9 cellular contexts compared by ENCODE assay signal in the genomic region with DNA sequence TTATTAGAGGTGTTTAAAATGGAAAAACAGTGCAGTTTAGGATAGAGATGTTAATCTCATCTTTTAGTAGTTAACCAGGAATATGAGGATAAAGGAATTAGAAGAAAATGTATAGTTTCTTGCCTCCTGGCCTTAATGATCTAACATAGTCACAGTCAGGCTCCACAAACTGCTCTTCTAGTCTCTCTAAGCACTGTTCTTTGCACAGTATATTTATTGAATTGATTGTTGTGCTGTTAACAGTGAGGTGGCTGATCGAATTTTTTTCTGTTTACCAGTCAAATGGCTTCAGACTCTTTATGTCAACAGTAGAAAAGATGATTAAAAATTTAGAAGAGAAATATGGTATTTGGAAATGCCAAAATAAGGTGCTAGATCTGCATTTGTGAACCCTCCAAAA. TPM values are rescaled to one million over a fixed set of nuclear protein-coding genes. Genes with fewer than 3 reads are reported as not detected.
DNase-seq lines count a peak whose midpoint lies in the region; ATAC-seq and TF ChIP-seq lines count a peak whose summit lies in the region.
"Had no signal": no experiment of that assay in that cellular context is flagged by ENCODE, and none has a peak within 500 bp of the region (broad histone marks: within the 10 kb centered on the region; RNA-seq: fewer than 3 reads in every experiment).

No MANE protein-coding gene starts in this region.

- TF ChIP-seq CTCF in PC-9 (conservative IDR thresholded peaks at IDR 0.05) (no peak), suprapubic skin (IDR thresholded peaks at IDR 0.05) (no peak), adrenal gland (IDR thresholded peaks at IDR 0.05) (no peak)

- H3K27me3 ChIP-seq in PC-9 (ENCODE audit: insufficient read depth, low read depth) (no peaks in the 10 kb centered on the region), right cardiac atrium (ENCODE audit: control insufficient read depth, insufficient read depth) (no peaks in the 10 kb centered on the region), suprapubic skin (no peaks in the 10 kb centered on the region), adrenal gland (no peaks in the 10 kb centered on the region)

- no peak for ATAC-seq in activated T-cell treated with anti-CD3 and anti-CD28 coated beads, Interleukin-2, amount 50 U/mL, for 4 hours
- ATAC-seq in right cardiac atrium = peak; percentile 24 to 36
- ATAC-seq in HG02852 (IDR thresholded peaks at IDR 0.05; ENCODE audit: unreplicated experiment) = no peak

- H3K4me1 ChIP-seq in PC-9 (replicated peaks; ENCODE audit: insufficient read depth) (peaks cover 9% of the 10 kb centered on the region; the same call in 1 of the 2 replicates), right cardiac atrium (ENCODE audit: control insufficient read depth, insufficient read depth, low read length) (peaks cover 3% of the 10 kb centered on the region), suprapubic skin (peaks cover 19% of the 10 kb centered on the region), adrenal gland (replicated peaks in 1 of 2) (peaks cover 16 to 42% of the 10 kb centered on the region in 2 donors)

- H3K9me3 Mint-ChIP-seq in activated T-cell treated with anti-CD3 and anti-CD28 coated beads, Interleukin-2, amount 50 U/mL, for 4 hours = peaks cover 4% of the 10 kb centered on the region

- H3K4me3 ChIP-seq in PC-9 (no peak overlapping the region), right cardiac atrium (ENCODE audit: low read length) (no peak overlapping the region), suprapubic skin (no peak overlapping the region), adrenal gland (no peak overlapping the region)

- H4K20me1 ChIP-seq in PC-9 (ENCODE audit: insufficient read depth) = peaks cover 24% of the 10 kb centered on the region; the same call in 1 of the 2 replicates

- intact Hi-C loops in PC-9 (cut with micrococcal nuclease; ENCODE audit: unreplicated experiment) (no loop called here), right cardiac atrium (cut with DNase I) (no loop called here), adrenal gland (cut with DNase I) (no loop called here)

- 46% methylated on average over 1 of the region's 1 CpG for WGBS in right cardiac atrium
- 39% methylated on average over 1 of the region's 1 CpG for WGBS in suprapubic skin
- 29 to 43% (median 35%) methylated on average over 1 of the region's 1 CpG for WGBS in adrenal gland, 4 donors

- H3F3A ChIP-seq in PC-9 (ENCODE audit: insufficient read depth, low read depth) = peaks cover 4% of the 10 kb centered on the region

- peak overlapping the region; percentile 61 for H3K4me3 Mint-ChIP-seq in activated T-cell treated with anti-CD3 and anti-CD28 coated beads, Interleukin-2, amount 50 U/mL, for 4 hours

- peaks cover 15% of the 10 kb centered on the region for H3K36me3 Mint-ChIP-seq in activated T-cell treated with anti-CD3 and anti-CD28 coated beads, Interleukin-2, amount 50 U/mL, for 4 hours (ENCODE audit: insufficient read depth)

- BruUV-seq in PC-9 (replicated peaks; lab: Mats Ljungman, UMichigan) = no TSS peak

- no peak for TF ChIP-seq EP300 in suprapubic skin (IDR thresholded peaks at IDR 0.05)

- H3K36me3 ChIP-seq in PC-9 (ENCODE audit: low read depth) (no peaks in the 10 kb centered on the region), suprapubic skin (no peaks in the 10 kb centered on the region), adrenal gland (replicated peaks in 1 of 2) (no peaks in the 10 kb centered on the region)

- H2AFZ ChIP-seq in PC-9 = no peak overlapping the region

- H3K9me3 ChIP-seq in PC-9 (ENCODE audit: insufficient read depth, low read depth) (peaks cover 4% of the 10 kb centered on the region; the same call in 1 of the 2 replicates), right cardiac atrium (ENCODE audit: control insufficient read depth, low read length) (no peaks in the 10 kb centered on the region), suprapubic skin (peaks cover 7% of the 10 kb centered on the region), adrenal gland (replicated peaks in 1 of 3) (peaks cover 0 to 14% (median 10%) of the 10 kb centered on the region in 3 donors)

- CTCF ChIA-PET in PC-9 (lab: Charles Lee) = interaction anchor here (0.5 to 0.7 kb wide), 2 partner anchors 25 to 64 kb away, joined by 3 to 4 read pairs; no protein-coding TSS in a partner anchor

- TF ChIP-seq POLR2A in suprapubic skin (IDR thresholded peaks at IDR 0.05) (no peak), adrenal gland (IDR thresholded peaks at IDR 0.05) (no peak)

- H3K4me1 Mint-ChIP-seq in activated T-cell treated with anti-CD3 and anti-CD28 coated beads, Interleukin-2, amount 50 U/mL, for 4 hours (ENCODE audit: low read depth) = peaks cover 74% of the 10 kb centered on the region

- peaks cover 99% of the 10 kb centered on the region for H3K79me2 ChIP-seq in PC-9 (ENCODE audit: low read depth)

- H3K27me3 Mint-ChIP-seq in activated T-cell treated with anti-CD3 and anti-CD28 coated beads, Interleukin-2, amount 50 U/mL, for 4 hours (ENCODE audit: low read depth) = no peaks in the 10 kb centered on the region

- peak overlapping the region; percentile 1; the same call in 1 of the 2 replicates for H3K27ac ChIP-seq in PC-9
- no peak overlapping the region for H3K27ac ChIP-seq in right cardiac atrium (ENCODE audit: low read length)
- H3K27ac ChIP-seq in suprapubic skin = peak overlapping the region; percentile 11
- peak overlapping the region in 2 of 5 donors; percentile 13 to 19 for H3K27ac ChIP-seq in adrenal gland

- POLR2A ChIA-PET in PC-9 (lab: Charles Lee; ENCODE audit: unreplicated experiment) = no interaction called here

- no peak for DNase-seq in activated T-cell treated with anti-CD3 and anti-CD28 coated beads, Interleukin-2, amount 50 U/mL, for 4 hours
- DNase-seq in activated T-cell treated with anti-CD3 and anti-CD28 coated beads, Interleukin-2, amount 50 U/mL, for 1 hour = no peak
- DNase-seq in PC-9 (no peak), right cardiac atrium (no peak), suprapubic skin (ENCODE audit: low spot score in 2 of 2) (no peak), adrenal gland (no peak), NCI-H526 treated with DMSO at 0.1 percent for 48 hours (lab: John Stamatoyannopoulos, UW) (no peak)
- DNase-seq: KG1 had no signal

- peak overlapping the region; percentile 6 for H3K4me2 ChIP-seq in PC-9

- no peaks in the 10 kb centered on the region for H3K9me2 ChIP-seq in PC-9 (ENCODE audit: insufficient read depth)

RNA-seq across cellular contexts. Expression of a gene that starts 37.8 kb away (rescaled TPM):
- total RNA-seq in activated T-cell treated with anti-CD3 and anti-CD28 coated beads, Interleukin-2, amount 50 U/mL, for 4 hours = 10 to 100 TPM; 33.5 to 54.6 (median 39.4) TPM
- 72.2 and 94.7 TPM in 2 replicates for total RNA-seq in PC-9 (2021)
- total RNA-seq in right cardiac atrium = 10 to 100 TPM; 61.4 to 77.7 (median 74.6) TPM
- polyA plus RNA-seq in right cardiac atrium = 13.3 TPM
- total RNA-seq in suprapubic skin = 10 to 100 TPM; 41.0 to 79.6 (median 59.2) TPM
- 100 to 1,000 TPM in 1 of 8 donors, 10 to 100 TPM in 7; 40.5 to 101 (median 54.7) TPM for total RNA-seq in adrenal gland
- 10 to 100 TPM in 2 of 3 donors, 1 to 10 TPM in 1; 8.5 to 34.7 (median 16.7) TPM for polyA plus RNA-seq in adrenal gland

Comparison
In these comparisons a context has a peak if more than half of its experiments do, and no peak if none do; other contexts are left out.
1. ATAC-seq: peak in right cardiac atrium (2 of 2); none in activated T-cell treated with anti-CD3 and anti-CD28 coated beads, Interleukin-2, amount 50 U/mL, for 4 hours (0 of 2) and HG02852 (single experiment).